In the genomic region with DNA sequence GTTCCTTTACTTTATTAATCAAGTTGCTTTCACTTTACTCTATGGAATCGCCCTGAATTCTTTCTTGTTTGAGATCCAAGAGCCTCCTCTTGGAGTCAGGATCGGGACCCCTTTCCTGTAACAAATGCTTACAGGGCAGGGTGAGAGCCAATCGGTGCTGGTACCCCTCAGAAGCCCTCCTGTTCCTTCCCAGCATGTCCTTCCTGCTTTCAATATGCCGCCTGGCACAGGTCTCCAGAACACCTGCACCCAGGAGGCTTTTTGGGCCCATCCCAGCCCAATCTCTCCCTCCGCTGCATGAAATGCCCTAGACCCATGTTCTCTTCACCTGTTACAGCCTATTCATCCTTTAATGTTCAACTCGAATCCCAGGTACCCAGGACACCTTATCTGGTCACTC, we compare ENCODE assay signal across 1 cellular context.
TF ChIP-seq lines count a peak whose summit lies in the region.

No MANE protein-coding gene starts in this region.

TF ChIP-seq in WTC11, 78 proteins besides CTCF, POLR2A, EP300 and RAD21 (continued from another document):
- TF ChIP-seq, protein P1, sequence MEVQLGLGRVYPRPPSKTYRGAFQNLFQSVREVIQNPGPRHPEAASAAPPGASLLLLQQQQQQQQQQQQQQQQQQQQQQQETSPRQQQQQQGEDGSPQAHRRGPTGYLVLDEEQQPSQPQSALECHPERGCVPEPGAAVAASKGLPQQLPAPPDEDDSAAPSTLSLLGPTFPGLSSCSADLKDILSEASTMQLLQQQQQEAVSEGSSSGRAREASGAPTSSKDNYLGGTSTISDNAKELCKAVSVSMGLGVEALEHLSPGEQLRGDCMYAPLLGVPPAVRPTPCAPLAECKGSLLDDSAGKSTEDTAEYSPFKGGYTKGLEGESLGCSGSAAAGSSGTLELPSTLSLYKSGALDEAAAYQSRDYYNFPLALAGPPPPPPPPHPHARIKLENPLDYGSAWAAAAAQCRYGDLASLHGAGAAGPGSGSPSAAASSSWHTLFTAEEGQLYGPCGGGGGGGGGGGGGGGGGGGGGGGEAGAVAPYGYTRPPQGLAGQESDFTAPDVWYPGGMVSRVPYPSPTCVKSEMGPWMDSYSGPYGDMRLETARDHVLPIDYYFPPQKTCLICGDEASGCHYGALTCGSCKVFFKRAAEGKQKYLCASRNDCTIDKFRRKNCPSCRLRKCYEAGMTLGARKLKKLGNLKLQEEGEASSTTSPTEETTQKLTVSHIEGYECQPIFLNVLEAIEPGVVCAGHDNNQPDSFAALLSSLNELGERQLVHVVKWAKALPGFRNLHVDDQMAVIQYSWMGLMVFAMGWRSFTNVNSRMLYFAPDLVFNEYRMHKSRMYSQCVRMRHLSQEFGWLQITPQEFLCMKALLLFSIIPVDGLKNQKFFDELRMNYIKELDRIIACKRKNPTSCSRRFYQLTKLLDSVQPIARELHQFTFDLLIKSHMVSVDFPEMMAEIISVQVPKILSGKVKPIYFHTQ (CRISPR knock-in tag; IDR thresholded peaks at IDR 0.05), result no peak
- TF ChIP-seq, protein P2, sequence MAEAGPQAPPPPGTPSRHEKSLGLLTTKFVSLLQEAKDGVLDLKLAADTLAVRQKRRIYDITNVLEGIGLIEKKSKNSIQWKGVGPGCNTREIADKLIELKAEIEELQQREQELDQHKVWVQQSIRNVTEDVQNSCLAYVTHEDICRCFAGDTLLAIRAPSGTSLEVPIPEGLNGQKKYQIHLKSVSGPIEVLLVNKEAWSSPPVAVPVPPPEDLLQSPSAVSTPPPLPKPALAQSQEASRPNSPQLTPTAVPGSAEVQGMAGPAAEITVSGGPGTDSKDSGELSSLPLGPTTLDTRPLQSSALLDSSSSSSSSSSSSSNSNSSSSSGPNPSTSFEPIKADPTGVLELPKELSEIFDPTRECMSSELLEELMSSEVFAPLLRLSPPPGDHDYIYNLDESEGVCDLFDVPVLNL (CRISPR knock-in tag; IDR thresholded peaks at IDR 0.05; ENCODE audit: borderline replicate concordance, low read depth), result no peak
